ENCODE assay signal across 1 cellular context in the genomic region with DNA sequence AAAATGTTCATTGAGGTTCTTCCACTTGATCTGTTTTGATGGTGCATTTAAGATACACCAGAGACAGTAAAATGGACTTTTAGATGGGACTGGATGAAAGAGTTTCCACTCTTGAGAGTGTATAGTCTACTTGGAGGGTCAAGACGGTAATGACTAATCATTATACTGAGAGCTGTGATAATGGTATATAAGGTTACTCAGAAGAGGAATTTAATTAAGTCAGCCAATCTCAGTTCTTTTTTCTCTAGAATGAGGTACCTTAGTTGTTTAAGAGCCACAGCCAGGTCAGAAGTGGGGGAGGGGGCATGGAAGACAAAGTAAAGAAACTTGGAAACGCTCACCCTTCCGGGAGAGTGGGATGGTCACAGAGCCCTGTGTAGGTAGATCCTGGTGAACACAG.
TF ChIP-seq lines count a peak whose summit lies in the region.

No MANE protein-coding gene starts in this region.

TF ChIP-seq in GM12878, 131 proteins besides CTCF, POLR2A, EP300 and RAD21 (continued from another document):
- TF ChIP-seq SPI1 (IDR thresholded peaks at IDR 0.05; ENCODE audit: borderline replicate concordance, insufficient read depth, low read depth, low read length) (0 out of 2 replicates have a peak, but pooled peaks have one; percentile 3), EED (IDR thresholded peaks at IDR 0.05; ENCODE audit: low read depth) (no peak), JUNB (IDR thresholded peaks at IDR 0.05) (peak; percentile 80), PAX8 (IDR thresholded peaks at IDR 0.05) (no peak), FOXM1 (IDR thresholded peaks at IDR 0.05; ENCODE audit: low read depth, low read length) (0 out of 2 replicates have a peak, but pooled peaks have one; percentile 45), CBX5 (IDR thresholded peaks at IDR 0.05; ENCODE audit: low read depth) (no peak), RUNX3 (IDR thresholded peaks at IDR 0.05; ENCODE audit: low read length) (0 out of 2 replicates have a peak, but pooled peaks have one; percentile 30), NR2F1 (conservative IDR thresholded peaks at IDR 0.05) (0 out of 2 replicates have a peak, but pooled peaks have one; percentile 44)
TF ChIP-seq in GM12878: peak in this region for 6.
